15 cellular contexts compared by ENCODE assay signal in the genomic region with DNA sequence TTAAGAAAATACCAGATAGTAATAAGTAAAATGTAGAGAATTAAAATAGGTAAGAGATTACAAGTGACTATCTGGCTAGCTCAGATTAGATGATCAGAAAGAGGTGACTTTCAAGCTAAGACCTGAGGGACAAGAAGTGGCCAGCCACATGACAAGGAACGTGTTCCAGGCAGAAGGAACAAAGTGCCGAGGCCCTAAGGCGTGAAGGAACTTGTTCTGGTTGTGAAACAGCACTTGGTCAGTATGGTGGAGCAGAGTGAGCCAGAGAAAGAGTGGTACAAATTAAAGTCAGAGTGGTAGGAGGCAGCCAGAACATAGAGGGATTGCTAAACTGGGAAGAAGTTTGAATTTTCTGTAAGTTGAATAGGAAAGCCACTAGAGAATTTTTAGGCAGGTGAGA.
DNase-seq lines count a peak whose midpoint lies in the region; ATAC-seq and TF ChIP-seq lines count a peak whose summit lies in the region.
"Had no signal": no experiment of that assay in that cellular context is flagged by ENCODE, and none has a peak within 500 bp of the region (broad histone marks: within the 10 kb centered on the region; RNA-seq: fewer than 3 reads in every experiment).

No MANE protein-coding gene starts in this region.

- intact Hi-C loops in prostate gland (cut with DNase I), result no loop called here

- DNase-seq in SKM-1 treated with dmso at 0.1 percent for 144 hours (lab: John Stamatoyannopoulos, UW; ENCODE audit: unreplicated experiment), result peak; percentile 18
- peak; percentile 72 for DNase-seq in prostate gland (ENCODE audit: low spot score)
- DNase-seq in NCI-H2081 treated with DMSO at 0.1 percent for 48 hours (lab: John Stamatoyannopoulos, UW), result no peak
- no peak for DNase-seq in stimulated activated naive B cell treated with anti-CD40 and anti-IgM and Interleukin-4, amounts not matched to agents 10 μg/mL and 1 μg/mL and 100 μg/mL, for 72 hours
- DNase-seq: C1 segment of cervical spinal cord; Calu3; CD4-positive, alpha-beta T cell; DMS79; GOT3 had no signal

- H3K4me3 Mint-ChIP-seq in stimulated activated naive B cell treated with anti-CD40 and anti-IgM and Interleukin-4, amounts not matched to agents 10 μg/mL and 1 μg/mL and 100 μg/mL, for 72 hours, result no peak overlapping the region
- H3K4me3 Mint-ChIP-seq: B cell; CD4-positive, alpha-beta T cell had no signal

- H3K27me3 ChIP-seq in prostate gland (replicated peaks; ENCODE audit: insufficient read depth), result no peaks in the 10 kb centered on the region

- H3K4me3 ChIP-seq in prostate gland, result no peak overlapping the region
- H3K4me3 ChIP-seq: GM12878, HAP-1 had no signal

- no peaks in the 10 kb centered on the region for H3K36me3 ChIP-seq in prostate gland
- H3K36me3 ChIP-seq: HAP-1 had no signal

- peaks cover 0 to 5% of the 10 kb centered on the region in 2 donors for H3K9me3 Mint-ChIP-seq in stimulated activated naive B cell treated with anti-CD40 and anti-IgM and Interleukin-4, amounts not matched to agents 10 μg/mL and 1 μg/mL and 100 μg/mL, for 72 hours
- H3K9me3 Mint-ChIP-seq: CD4-positive, alpha-beta T cell had no signal

- TF ChIP-seq CTCF in prostate gland (IDR thresholded peaks at IDR 0.05), result no peak

- ATAC-seq in esophagus mucosa (peak; percentile 74), GM21737 (IDR thresholded peaks at IDR 0.05; ENCODE audit: unreplicated experiment) (no peak), GM19324 (IDR thresholded peaks at IDR 0.05; ENCODE audit: low FRiP score, unreplicated experiment) (no peak)
- no peak for ATAC-seq in stimulated activated naive B cell treated with anti-CD40 and anti-IgM and Interleukin-4, amounts not matched to agents 10 μg/mL and 1 μg/mL and 100 μg/mL, for 72 hours (replicated peaks)
- ATAC-seq: GM12878 had no signal

- WGBS in prostate gland, result 49% methylated on average over 3 of the region's 3 CpGs

- no peak for TF ChIP-seq POLR2A in prostate gland (IDR thresholded peaks at IDR 0.05)

- peaks cover 4 to 8% of the 10 kb centered on the region in 2 donors for H3K27me3 Mint-ChIP-seq in stimulated activated naive B cell treated with anti-CD40 and anti-IgM and Interleukin-4, amounts not matched to agents 10 μg/mL and 1 μg/mL and 100 μg/mL, for 72 hours

- peaks cover 0 to 2% of the 10 kb centered on the region in 2 donors for H3K36me3 Mint-ChIP-seq in stimulated activated naive B cell treated with anti-CD40 and anti-IgM and Interleukin-4, amounts not matched to agents 10 μg/mL and 1 μg/mL and 100 μg/mL, for 72 hours

- no peak overlapping the region for H3K27ac Mint-ChIP-seq in stimulated activated naive B cell treated with anti-CD40 and anti-IgM and Interleukin-4, amounts not matched to agents 10 μg/mL and 1 μg/mL and 100 μg/mL, for 72 hours
- H3K27ac Mint-ChIP-seq: B cell; CD4-positive, alpha-beta T cell had no signal

- H3K4me1 ChIP-seq in prostate gland (replicated peaks), result peaks cover 9% of the 10 kb centered on the region
- H3K4me1 ChIP-seq: HAP-1 had no signal

- no peak overlapping the region for H3K27ac ChIP-seq in prostate gland

- H3K4me1 Mint-ChIP-seq in stimulated activated naive B cell treated with anti-CD40 and anti-IgM and Interleukin-4, amounts not matched to agents 10 μg/mL and 1 μg/mL and 100 μg/mL, for 72 hours, result no peaks in the 10 kb centered on the region

- no peaks in the 10 kb centered on the region for H3K9me3 ChIP-seq in prostate gland
- H3K9me3 ChIP-seq: HAP-1 had no signal

Comparison
In these comparisons a context has a peak if more than half of its experiments do, and no peak if none do; other contexts are left out.
1. DNase-seq: peak in SKM-1 treated with dmso at 0.1 percent for 144 hours (single experiment) and prostate gland (single experiment); none in NCI-H2081 treated with DMSO at 0.1 percent for 48 hours (single experiment) and stimulated activated naive B cell treated with anti-CD40 and anti-IgM and Interleukin-4, amounts not matched to agents 10 μg/mL and 1 μg/mL and 100 μg/mL, for 72 hours (single experiment).